In genomic region chr18:41820784-41821183, GRCh38 we compare ENCODE assay signal across 17 cellular contexts.
"Had no signal": no experiment of that assay in that cellular context is flagged by ENCODE, and none has a peak within 500 bp of the region (broad histone marks: within the 10 kb centered on the region; RNA-seq: fewer than 3 reads in every experiment).

No MANE protein-coding gene starts in this region.

- ATAC-seq: effector memory CD8-positive, alpha-beta T cell; heart left ventricle; left ventricle myocardium superior; naive thymus-derived CD8-positive, alpha-beta T cell; sciatic nerve; stimulated activated effector memory CD8-positive, alpha-beta T cell treated with anti-CD3 and anti-CD28 coated beads, Interleukin-12 subunit alpha, Interleukin-12 subunit beta, amount 100 ng/mL, for 72 hours; stimulated activated naive CD8-positive, alpha-beta T cell treated with anti-CD3 and anti-CD28 coated beads, Interleukin-15, amount 100 ng/mL, for 72 hours had no signal

- H3K4me3 Mint-ChIP-seq: central memory CD8-positive, alpha-beta T cell; effector memory CD8-positive, alpha-beta T cell; mesothelial cell of epicardium; naive thymus-derived CD8-positive, alpha-beta T cell; neural progenitor cell; stimulated activated effector memory CD8-positive, alpha-beta T cell treated with anti-CD3 and anti-CD28 coated beads, Interleukin-12 subunit alpha, Interleukin-12 subunit beta, amount 100 ng/mL, for 72 hours; stimulated activated naive CD8-positive, alpha-beta T cell treated with anti-CD3 and anti-CD28 coated beads, Interleukin-15, amount 100 ng/mL, for 72 hours had no signal

- H3K9me3 Mint-ChIP-seq: neural progenitor cell; stimulated activated effector memory CD8-positive, alpha-beta T cell treated with anti-CD3 and anti-CD28 coated beads, Interleukin-12 subunit alpha, Interleukin-12 subunit beta, amount 100 ng/mL, for 72 hours; stimulated activated naive CD8-positive, alpha-beta T cell treated with anti-CD3 and anti-CD28 coated beads, Interleukin-15, amount 100 ng/mL, for 72 hours had no signal

- H3K27ac Mint-ChIP-seq: activated naive CD4-positive, alpha-beta T cell treated with anti-CD3 and anti-CD28 coated beads, Interleukin-2, amount 50 U/mL, for 72 hours; effector memory CD8-positive, alpha-beta T cell; mesothelial cell of epicardium; naive thymus-derived CD8-positive, alpha-beta T cell; neural progenitor cell; stimulated activated effector memory CD8-positive, alpha-beta T cell treated with anti-CD3 and anti-CD28 coated beads, Interleukin-12 subunit alpha, Interleukin-12 subunit beta, amount 100 ng/mL, for 72 hours; stimulated activated naive CD8-positive, alpha-beta T cell treated with anti-CD3 and anti-CD28 coated beads, Interleukin-15, amount 100 ng/mL, for 72 hours had no signal

- H3K4me1 Mint-ChIP-seq: central memory CD8-positive, alpha-beta T cell; mesothelial cell of epicardium; naive thymus-derived CD8-positive, alpha-beta T cell; stimulated activated effector memory CD8-positive, alpha-beta T cell treated with anti-CD3 and anti-CD28 coated beads, Interleukin-12 subunit alpha, Interleukin-12 subunit beta, amount 100 ng/mL, for 72 hours had no signal

- H3K27me3 Mint-ChIP-seq: central memory CD8-positive, alpha-beta T cell; effector memory CD8-positive, alpha-beta T cell had no signal

- H3K36me3 Mint-ChIP-seq: activated naive CD4-positive, alpha-beta T cell treated with anti-CD3 and anti-CD28 coated beads, Interleukin-2, amount 50 U/mL, for 72 hours; mesothelial cell of epicardium; naive thymus-derived CD8-positive, alpha-beta T cell; neural progenitor cell; stimulated activated effector memory CD8-positive, alpha-beta T cell treated with anti-CD3 and anti-CD28 coated beads, Interleukin-12 subunit alpha, Interleukin-12 subunit beta, amount 100 ng/mL, for 72 hours had no signal

- DNase-seq: activated CD4-positive, alpha-beta T cell treated with anti-CD3 and anti-CD28 coated beads for 1 hour; activated T-cell treated with anti-CD3 and anti-CD28 coated beads, Interleukin-2, amount 50 U/mL, for 1 hour; dorsolateral prefrontal cortex; effector memory CD8-positive, alpha-beta T cell; heart left ventricle; left ventricle myocardium superior; mammary epithelial cell; naive thymus-derived CD8-positive, alpha-beta T cell; small intestine; stimulated activated CD4-positive, alpha-beta T cell treated with anti-CD3 and anti-CD28 coated beads, Interleukin-2, amount 100 ng/mL, for 24 hours; stimulated activated naive CD8-positive, alpha-beta T cell treated with anti-CD3 and anti-CD28 coated beads, Interleukin-15, amount 100 ng/mL, for 72 hours had no signal
